Comparison of ENCODE assay signal across 1 cellular context in the genomic region with DNA sequence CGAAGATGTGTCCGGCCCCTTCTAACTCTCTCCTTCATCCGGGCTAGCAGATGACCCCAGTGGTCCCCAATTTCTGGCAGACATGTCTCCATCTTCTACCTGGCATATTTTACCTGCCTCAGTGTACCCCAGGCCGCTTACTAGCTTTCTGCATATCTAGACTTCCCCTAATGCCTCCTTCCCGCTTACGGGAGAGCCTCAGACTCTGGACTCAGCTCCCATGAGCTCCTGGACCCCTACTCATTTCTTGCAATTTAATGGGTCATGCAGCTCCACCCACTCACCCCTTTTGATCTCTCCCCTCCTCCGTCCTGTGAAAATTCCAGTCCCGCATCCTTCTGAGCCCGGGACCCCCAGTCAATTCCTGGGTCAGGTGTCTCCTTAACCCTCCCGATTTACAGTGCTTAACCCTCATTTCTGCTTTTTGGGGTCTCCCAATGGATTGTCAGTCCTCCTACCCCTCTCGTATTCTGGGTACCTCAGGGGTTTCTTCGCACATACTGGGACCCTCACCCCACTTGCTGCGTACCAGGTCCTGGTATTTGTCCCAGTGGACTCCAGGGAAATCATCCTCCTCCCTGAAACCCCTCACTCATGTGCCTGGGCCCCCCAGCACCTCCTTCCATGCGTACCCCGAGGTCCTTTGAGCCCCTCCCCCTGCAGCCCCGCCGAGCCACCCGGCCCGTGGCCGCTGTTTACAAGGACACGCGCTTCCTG.
A peak's percentile ranks its signal among the peaks of the same experiment; 100 is the strongest.
TF ChIP-seq lines count a peak whose summit lies in the region.

No MANE protein-coding gene starts in this region.

TF ChIP-seq in A549, 52 proteins besides CTCF, POLR2A, EP300 and RAD21 (continued from another document):
- TF ChIP-seq, protein P1, sequence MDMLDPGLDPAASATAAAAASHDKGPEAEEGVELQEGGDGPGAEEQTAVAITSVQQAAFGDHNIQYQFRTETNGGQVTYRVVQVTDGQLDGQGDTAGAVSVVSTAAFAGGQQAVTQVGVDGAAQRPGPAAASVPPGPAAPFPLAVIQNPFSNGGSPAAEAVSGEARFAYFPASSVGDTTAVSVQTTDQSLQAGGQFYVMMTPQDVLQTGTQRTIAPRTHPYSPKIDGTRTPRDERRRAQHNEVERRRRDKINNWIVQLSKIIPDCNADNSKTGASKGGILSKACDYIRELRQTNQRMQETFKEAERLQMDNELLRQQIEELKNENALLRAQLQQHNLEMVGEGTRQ (IDR thresholded peaks at IDR 0.05) = no peak
- TF ChIP-seq, protein P2, sequence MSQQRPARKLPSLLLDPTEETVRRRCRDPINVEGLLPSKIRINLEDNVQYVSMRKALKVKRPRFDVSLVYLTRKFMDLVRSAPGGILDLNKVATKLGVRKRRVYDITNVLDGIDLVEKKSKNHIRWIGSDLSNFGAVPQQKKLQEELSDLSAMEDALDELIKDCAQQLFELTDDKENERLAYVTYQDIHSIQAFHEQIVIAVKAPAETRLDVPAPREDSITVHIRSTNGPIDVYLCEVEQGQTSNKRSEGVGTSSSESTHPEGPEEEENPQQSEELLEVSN (IDR thresholded peaks at IDR 0.05; ENCODE audit: borderline replicate concordance, low read depth) = no peak
- TF ChIP-seq HOXB13 (CRISPR knock-in tag; IDR thresholded peaks at IDR 0.05; ENCODE audit: low read depth) = no peak
- no peak for TF ChIP-seq ZSCAN20 (CRISPR knock-in tag; IDR thresholded peaks at IDR 0.05)
- no peak for TF ChIP-seq RNF2 (IDR thresholded peaks at IDR 0.05; ENCODE audit: borderline replicate concordance, low read depth)
- TF ChIP-seq FOSL2 (IDR thresholded peaks at IDR 0.05) = no peak
- TF ChIP-seq FOSL2 (CRISPR knock-in tag; IDR thresholded peaks at IDR 0.05) = no peak; the same call in 1 of the 2 replicates
- TF ChIP-seq NFE2L2 (conservative IDR thresholded peaks at IDR 0.05; ENCODE audit: low read length) = no peak
- no peak for TF ChIP-seq EHF (CRISPR knock-in tag; IDR thresholded peaks at IDR 0.05)
- no peak for TF ChIP-seq CHD2 (IDR thresholded peaks at IDR 0.05; ENCODE audit: low read length, partially characterized antibody)
- TF ChIP-seq, protein P3, sequence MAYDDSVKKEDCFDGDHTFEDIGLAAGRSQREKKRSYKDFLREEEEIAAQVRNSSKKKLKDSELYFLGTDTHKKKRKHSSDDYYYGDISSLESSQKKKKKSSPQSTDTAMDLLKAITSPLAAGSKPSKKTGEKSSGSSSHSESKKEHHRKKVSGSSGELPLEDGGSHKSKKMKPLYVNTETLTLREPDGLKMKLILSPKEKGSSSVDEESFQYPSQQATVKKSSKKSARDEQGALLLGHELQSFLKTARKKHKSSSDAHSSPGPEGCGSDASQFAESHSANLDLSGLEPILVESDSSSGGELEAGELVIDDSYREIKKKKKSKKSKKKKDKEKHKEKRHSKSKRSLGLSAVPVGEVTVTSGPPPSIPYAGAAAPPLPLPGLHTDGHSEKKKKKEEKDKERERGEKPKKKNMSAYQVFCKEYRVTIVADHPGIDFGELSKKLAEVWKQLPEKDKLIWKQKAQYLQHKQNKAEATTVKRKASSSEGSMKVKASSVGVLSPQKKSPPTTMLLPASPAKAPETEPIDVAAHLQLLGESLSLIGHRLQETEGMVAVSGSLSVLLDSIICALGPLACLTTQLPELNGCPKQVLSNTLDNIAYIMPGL (CRISPR knock-in tag; IDR thresholded peaks at IDR 0.05; ENCODE audit: borderline replicate concordance) = no peak
- no peak for TF ChIP-seq MAZ (IDR thresholded peaks at IDR 0.05; ENCODE audit: borderline replicate concordance, low read depth, low read length)
- no peak for TF ChIP-seq CBX8 (IDR thresholded peaks at IDR 0.05)
- no peak for TF ChIP-seq ESRRA (IDR thresholded peaks at IDR 0.05; ENCODE audit: borderline replicate concordance, low read length)
- TF ChIP-seq, protein P4, sequence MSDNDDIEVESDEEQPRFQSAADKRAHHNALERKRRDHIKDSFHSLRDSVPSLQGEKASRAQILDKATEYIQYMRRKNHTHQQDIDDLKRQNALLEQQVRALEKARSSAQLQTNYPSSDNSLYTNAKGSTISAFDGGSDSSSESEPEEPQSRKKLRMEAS (IDR thresholded peaks at IDR 0.05) = peak; percentile 97; the same call in 1 of the 2 replicates
- no peak for TF ChIP-seq ZC3H11A (IDR thresholded peaks at IDR 0.05)
- no peak for TF ChIP-seq SREBF2 (IDR thresholded peaks at IDR 0.05)
- no peak for TF ChIP-seq TP53 (CRISPR knock-in tag; IDR thresholded peaks at IDR 0.05)
- TF ChIP-seq HOXA7 (CRISPR knock-in tag; IDR thresholded peaks at IDR 0.05) = peak; percentile 61; the same call in 1 of the 2 replicates
- no peak for TF ChIP-seq HEYL (CRISPR knock-in tag; IDR thresholded peaks at IDR 0.05)
- TF ChIP-seq SMC3 (IDR thresholded peaks at IDR 0.05) = no peak
- TF ChIP-seq PHF8 (IDR thresholded peaks at IDR 0.05; ENCODE audit: borderline replicate concordance, low read depth) = no peak
